ENCODE assay signal across 8 cellular contexts in the genomic region with DNA sequence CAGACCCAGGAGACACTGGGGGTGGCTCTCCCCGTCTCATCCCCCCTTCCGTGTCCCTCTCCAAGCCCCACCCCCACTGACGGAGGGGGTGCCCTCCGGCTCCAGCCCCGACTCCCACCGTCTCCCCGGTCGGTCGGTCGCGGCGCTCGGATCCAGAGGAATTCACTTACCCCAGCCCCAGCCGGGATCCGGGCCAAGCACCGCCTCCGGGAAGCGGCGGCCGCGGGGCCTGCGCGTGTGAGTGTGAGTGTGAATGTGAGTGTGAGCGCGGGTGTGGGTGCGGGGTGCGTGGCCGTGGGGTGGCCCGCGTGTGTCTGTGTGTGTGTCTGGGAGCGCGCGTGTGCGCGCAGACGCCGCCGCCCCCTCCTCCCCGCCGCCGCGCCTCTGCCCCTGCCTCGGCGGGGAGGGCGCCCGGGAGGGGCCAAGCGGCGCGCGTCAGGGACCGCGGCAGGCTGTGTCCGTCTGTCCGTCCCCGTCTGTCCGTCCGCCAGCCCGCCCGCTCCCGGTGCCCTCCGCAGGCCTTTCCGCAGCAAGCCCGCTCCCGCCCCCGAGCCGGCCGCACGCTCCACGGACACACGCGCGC. TPM values are rescaled to one million over a fixed set of nuclear protein-coding genes. Genes with fewer than 3 reads are reported as not detected.
DNase-seq lines count a peak whose midpoint lies in the region; ATAC-seq, FAIRE-seq and TF ChIP-seq lines count a peak whose summit lies in the region.

A gene with protein sequence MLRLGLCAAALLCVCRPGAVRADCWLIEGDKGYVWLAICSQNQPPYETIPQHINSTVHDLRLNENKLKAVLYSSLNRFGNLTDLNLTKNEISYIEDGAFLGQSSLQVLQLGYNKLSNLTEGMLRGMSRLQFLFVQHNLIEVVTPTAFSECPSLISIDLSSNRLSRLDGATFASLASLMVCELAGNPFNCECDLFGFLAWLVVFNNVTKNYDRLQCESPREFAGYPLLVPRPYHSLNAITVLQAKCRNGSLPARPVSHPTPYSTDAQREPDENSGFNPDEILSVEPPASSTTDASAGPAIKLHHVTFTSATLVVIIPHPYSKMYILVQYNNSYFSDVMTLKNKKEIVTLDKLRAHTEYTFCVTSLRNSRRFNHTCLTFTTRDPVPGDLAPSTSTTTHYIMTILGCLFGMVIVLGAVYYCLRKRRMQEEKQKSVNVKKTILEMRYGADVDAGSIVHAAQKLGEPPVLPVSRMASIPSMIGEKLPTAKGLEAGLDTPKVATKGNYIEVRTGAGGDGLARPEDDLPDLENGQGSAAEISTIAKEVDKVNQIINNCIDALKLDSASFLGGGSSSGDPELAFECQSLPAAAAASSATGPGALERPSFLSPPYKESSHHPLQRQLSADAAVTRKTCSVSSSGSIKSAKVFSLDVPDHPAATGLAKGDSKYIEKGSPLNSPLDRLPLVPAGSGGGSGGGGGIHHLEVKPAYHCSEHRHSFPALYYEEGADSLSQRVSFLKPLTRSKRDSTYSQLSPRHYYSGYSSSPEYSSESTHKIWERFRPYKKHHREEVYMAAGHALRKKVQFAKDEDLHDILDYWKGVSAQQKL (minus strand): TSS at position 352 of the 583 bp plus-strand sequence. CDS start 51,945 bp downstream, outside the sequence.

- no peak for ATAC-seq in activated naive CD4-positive, alpha-beta T cell treated with anti-CD3 and anti-CD28 coated beads, Interleukin-2, amount 50 U/mL, for 72 hours
- ATAC-seq in HepG2, result no peak
- no peak for ATAC-seq in gastroesophageal sphincter

- CTCF ChIA-PET in activated naive CD4-positive, alpha-beta T cell treated with anti-CD3 and anti-CD28 coated beads, Interleukin-2, amount 10 ng/mL, durations not matched to agents 7 days and 5 days (lab: Charles Lee), result interaction anchor here (5.1 kb wide), 1 partner anchor 111 kb away, joined by 60 read pairs; no protein-coding TSS in a partner anchor
- CTCF ChIA-PET in MCF 10A (lab: Yijun Ruan, JAX), result interaction anchor here (3.6 kb wide), 1 partner anchor 110 kb away, joined by 29 read pairs; no protein-coding TSS in a partner anchor
- CTCF ChIA-PET in HepG2 (lab: Yijun Ruan, JAX; ENCODE audit: low intra/inter-chr PET ratio, low total read pairs), result no interaction called here
- CTCF ChIA-PET in activated CD4-positive, alpha-beta T cell treated with anti-CD3 and anti-CD28 coated beads, Interleukin-2, amount 10 ng/mL, durations not matched to agents 7 days and 5 days (lab: Charles Lee), result interaction anchor here (0.6 to 2.7 kb wide), 2 partner anchors 11 to 1514 kb away, joined by 3 to 11 read pairs; no protein-coding TSS in a partner anchor

- H3K36me3 ChIP-seq in HepG2 (replicated peaks in 1 of 2; ENCODE audit: control insufficient read depth in 1 of 2, insufficient read depth in 2 of 2, low read length in 2 of 2) (no peaks in the 10 kb centered on the region), gastroesophageal sphincter (no peaks in the 10 kb centered on the region)

- WGBS in HepG2 (ENCODE audit: low lambda C conversion rate), result 0% methylated on average over 9 of the region's 72 CpGs
- no CpG with 5 or more reads among the region's 72 CpGs for WGBS in gastroesophageal sphincter (ENCODE audit: low coverage in 1 of 2), 2 donors

- TF ChIP-seq CTCF in MCF 10A (IDR thresholded peaks at IDR 0.05; ENCODE audit: unreplicated experiment) (no peak), HepG2 (CRISPR knock-in tag; IDR thresholded peaks at IDR 0.05) (no peak), type B pancreatic cell (conservative IDR thresholded peaks at IDR 0.05) (no peak), gastroesophageal sphincter (IDR thresholded peaks at IDR 0.05) (no peak)

- H3K9ac ChIP-seq in HepG2 (ENCODE audit: insufficient read depth, low read depth, low read length), result no peak within 1 kb of the TSS

- DNase-seq in activated naive CD4-positive, alpha-beta T cell treated with anti-CD3 and anti-CD28 coated beads, Interleukin-2, amount 10 ng/mL, durations not matched to agents 7 days and 5 days, result no peak
- DNase-seq in activated naive CD4-positive, alpha-beta T cell treated with anti-CD3 and anti-CD28 coated beads, Interleukin-2, amount 50 U/mL, for 72 hours (ENCODE audit: low spot score in 2 of 2), result no peak
- no peak for DNase-seq in MCF 10A (ENCODE audit: unreplicated experiment)
- DNase-seq in HepG2 (ENCODE audit: low spot score), result no peak
- no peak for DNase-seq in type B pancreatic cell (ENCODE audit: extremely low spot score, unreplicated experiment)
- DNase-seq in activated CD4-positive, alpha-beta T cell treated with anti-CD3 and anti-CD28 coated beads, Interleukin-2, amount 10 ng/mL, durations not matched to agents 7 days and 5 days, result no peak
- DNase-seq in NCI-H345 treated with DMSO at 0.1 percent for 48 hours (lab: John Stamatoyannopoulos, UW; ENCODE audit: unreplicated experiment), result no peak

- no peak within 1 kb of the TSS for H2AFZ ChIP-seq in HepG2 (ENCODE audit: low read length)

- H3K9me3 Mint-ChIP-seq in activated naive CD4-positive, alpha-beta T cell treated with anti-CD3 and anti-CD28 coated beads, Interleukin-2, amount 10 ng/mL, durations not matched to agents 7 days and 5 days, result no peaks in the 10 kb centered on the region
- H3K9me3 Mint-ChIP-seq in activated naive CD4-positive, alpha-beta T cell treated with anti-CD3 and anti-CD28 coated beads, Interleukin-2, amount 50 U/mL, for 72 hours, result no peaks in the 10 kb centered on the region
- H3K9me3 Mint-ChIP-seq in MCF 10A (ENCODE audit: unreplicated experiment) (no peaks in the 10 kb centered on the region), type B pancreatic cell (no peaks in the 10 kb centered on the region)
- H3K9me3 Mint-ChIP-seq in activated CD4-positive, alpha-beta T cell treated with anti-CD3 and anti-CD28 coated beads, Interleukin-2, amount 10 ng/mL, durations not matched to agents 7 days and 5 days, result no peaks in the 10 kb centered on the region

- H3K27ac ChIP-seq in HepG2 (ENCODE audit: extremely low read length, insufficient read depth, low read length) (no peak within 1 kb of the TSS), gastroesophageal sphincter (no peak within 1 kb of the TSS)

- peak within 1 kb of the TSS; percentile 12; the same call in 1 of the 2 replicates for H3K4me2 ChIP-seq in HepG2 (ENCODE audit: low read depth, low read length)

- POLR2A ChIA-PET in MCF 10A (lab: Yijun Ruan, JAX) (no interaction called here), HepG2 (lab: Yijun Ruan, JAX) (no interaction called here)
- POLR2A ChIA-PET in activated CD4-positive, alpha-beta T cell treated with anti-CD3 and anti-CD28 coated beads, Interleukin-2, amount 10 ng/mL, durations not matched to agents 7 days and 5 days (lab: Charles Lee), result no interaction called here

- no TSS peak for BruUV-seq in MCF 10A (replicated peaks; lab: Mats Ljungman, UMichigan)
- no TSS peak for BruUV-seq in HepG2 (replicated peaks; lab: Mats Ljungman, UMichigan)

- no peaks in the 10 kb centered on the region for H3K79me2 ChIP-seq in HepG2 (ENCODE audit: insufficient read depth, low read length)

- H3K4me3 ChIP-seq in HepG2 (replicated peaks in 1 of 3; ENCODE audit: insufficient read depth in 1 of 3, low read depth in 2 of 3, low read length in 3 of 3) (peak within 1 kb of the TSS in 1 of 3 experiments; percentile 46; a peak in 2 of 6 replicates), gastroesophageal sphincter (peak within 1 kb of the TSS in 1 of 2 donors; percentile 52)

- no peak within 1 kb of the TSS for H3K27ac Mint-ChIP-seq in activated naive CD4-positive, alpha-beta T cell treated with anti-CD3 and anti-CD28 coated beads, Interleukin-2, amount 10 ng/mL, durations not matched to agents 7 days and 5 days
- no peak within 1 kb of the TSS for H3K27ac Mint-ChIP-seq in activated naive CD4-positive, alpha-beta T cell treated with anti-CD3 and anti-CD28 coated beads, Interleukin-2, amount 50 U/mL, for 72 hours
- H3K27ac Mint-ChIP-seq in MCF 10A (ENCODE audit: low read depth, unreplicated experiment) (no peak within 1 kb of the TSS), type B pancreatic cell (no peak within 1 kb of the TSS)
- H3K27ac Mint-ChIP-seq in activated CD4-positive, alpha-beta T cell treated with anti-CD3 and anti-CD28 coated beads, Interleukin-2, amount 10 ng/mL, durations not matched to agents 7 days and 5 days, result no peak within 1 kb of the TSS

- peaks cover 20% of the 10 kb centered on the region for H3K4me1 Mint-ChIP-seq in activated naive CD4-positive, alpha-beta T cell treated with anti-CD3 and anti-CD28 coated beads, Interleukin-2, amount 10 ng/mL, durations not matched to agents 7 days and 5 days
- H3K4me1 Mint-ChIP-seq in MCF 10A (ENCODE audit: insufficient read depth, unreplicated experiment) (peaks cover 29% of the 10 kb centered on the region), type B pancreatic cell (ENCODE audit: unreplicated experiment) (peaks cover 19% of the 10 kb centered on the region)
- H3K4me1 Mint-ChIP-seq in activated CD4-positive, alpha-beta T cell treated with anti-CD3 and anti-CD28 coated beads, Interleukin-2, amount 10 ng/mL, durations not matched to agents 7 days and 5 days, result peaks cover 11% of the 10 kb centered on the region

- TF ChIP-seq EP300 in HepG2 (IDR thresholded peaks at IDR 0.05; ENCODE audit: low read depth in 2 of 2, low read length in 2 of 2) (no peak), HepG2 (CRISPR knock-in tag; IDR thresholded peaks at IDR 0.05; ENCODE audit: borderline replicate concordance) (no peak), gastroesophageal sphincter (IDR thresholded peaks at IDR 0.05) (no peak)

- H3K27me3 Mint-ChIP-seq in activated naive CD4-positive, alpha-beta T cell treated with anti-CD3 and anti-CD28 coated beads, Interleukin-2, amount 10 ng/mL, durations not matched to agents 7 days and 5 days, result peaks cover 94% of the 10 kb centered on the region
- H3K27me3 Mint-ChIP-seq in MCF 10A (ENCODE audit: insufficient read depth, unreplicated experiment), result no peaks in the 10 kb centered on the region
- H3K27me3 Mint-ChIP-seq in type B pancreatic cell, result peaks cover 81% of the 10 kb centered on the region
- peaks cover 54% of the 10 kb centered on the region for H3K27me3 Mint-ChIP-seq in activated CD4-positive, alpha-beta T cell treated with anti-CD3 and anti-CD28 coated beads, Interleukin-2, amount 10 ng/mL, durations not matched to agents 7 days and 5 days

- H3K4me1 ChIP-seq in HepG2 (ENCODE audit: insufficient read depth, low read length), result peaks cover 12% of the 10 kb centered on the region
- H3K4me1 ChIP-seq in gastroesophageal sphincter, result peaks cover 0 to 18% (median 3%) of the 10 kb centered on the region in 3 donors

- no peaks in the 10 kb centered on the region for H3K36me3 Mint-ChIP-seq in activated naive CD4-positive, alpha-beta T cell treated with anti-CD3 and anti-CD28 coated beads, Interleukin-2, amount 10 ng/mL, durations not matched to agents 7 days and 5 days
- H3K36me3 Mint-ChIP-seq in activated naive CD4-positive, alpha-beta T cell treated with anti-CD3 and anti-CD28 coated beads, Interleukin-2, amount 50 U/mL, for 72 hours, result no peaks in the 10 kb centered on the region
- H3K36me3 Mint-ChIP-seq in MCF 10A (ENCODE audit: insufficient read depth, unreplicated experiment) (no peaks in the 10 kb centered on the region), type B pancreatic cell (no peaks in the 10 kb centered on the region)
- H3K36me3 Mint-ChIP-seq in activated CD4-positive, alpha-beta T cell treated with anti-CD3 and anti-CD28 coated beads, Interleukin-2, amount 10 ng/mL, durations not matched to agents 7 days and 5 days (ENCODE audit: low read depth), result no peaks in the 10 kb centered on the region

- in situ Hi-C loops in HepG2 (cut with HindIII; ENCODE audit: extremely low pct_ligation_motif_present, low pct_unique_long_range_greater_than_20kb), result no loop called here

- H4K20me1 ChIP-seq in HepG2 (ENCODE audit: insufficient read depth, low read length), result peaks cover 7% of the 10 kb centered on the region; the same call in 1 of the 2 replicates

- TF ChIP-seq POLR2A in HepG2 (IDR thresholded peaks at IDR 0.05; ENCODE audit: insufficient read depth in 1 of 2, low read depth in 2 of 2, low read length in 2 of 2) (no peak), gastroesophageal sphincter (IDR thresholded peaks at IDR 0.05) (no peak)

- TF ChIP-seq RAD21 in HepG2 (CRISPR knock-in tag; IDR thresholded peaks at IDR 0.05), result no peak

- H3K4me3 Mint-ChIP-seq in activated naive CD4-positive, alpha-beta T cell treated with anti-CD3 and anti-CD28 coated beads, Interleukin-2, amount 10 ng/mL, durations not matched to agents 7 days and 5 days, result peak within 1 kb of the TSS; percentile 38
- H3K4me3 Mint-ChIP-seq in MCF 10A (ENCODE audit: unreplicated experiment), result peak within 1 kb of the TSS; percentile 76
- H3K4me3 Mint-ChIP-seq in type B pancreatic cell, result peak within 1 kb of the TSS; percentile 70
- H3K4me3 Mint-ChIP-seq in activated CD4-positive, alpha-beta T cell treated with anti-CD3 and anti-CD28 coated beads, Interleukin-2, amount 10 ng/mL, durations not matched to agents 7 days and 5 days, result no peak within 1 kb of the TSS

- H3K9me3 ChIP-seq in HepG2 (ENCODE audit: low read length) (no peaks in the 10 kb centered on the region), gastroesophageal sphincter (peaks cover 0 to 1% (median 0%) of the 10 kb centered on the region in 3 donors)

- intact Hi-C loops in MCF 10A (cut with micrococcal nuclease), result no loop called here
- intact Hi-C loops in HepG2 (cut with micrococcal nuclease; ENCODE audit: unreplicated experiment), result no loop called here

- peaks cover 16 to 63% of the 10 kb centered on the region in 2 experiments for H3K27me3 ChIP-seq in HepG2 (ENCODE audit: control insufficient read depth in 1 of 2, insufficient read depth in 2 of 2, low read length in 2 of 2)
- H3K27me3 ChIP-seq in gastroesophageal sphincter, result peaks cover 99% of the 10 kb centered on the region

- no peak for FAIRE-seq in HepG2 (lab: Jason Lieb, UNC)

RNA-seq across cellular contexts. Expression of the gene that starts here (rescaled TPM):
- 1 to 10 TPM in 1 of 2 donors, under 1 TPM in 1; 0.41 to 2.0 TPM for total RNA-seq in activated naive CD4-positive, alpha-beta T cell treated with anti-CD3 and anti-CD28 coated beads, Interleukin-2, amount 50 U/mL, for 72 hours
- total RNA-seq in MCF 10A (2022) (4.2 and 5.1 TPM in 2 replicates), HepG2 (2016; rRNA removed; fragmentation: Illumina TruSeq; extraction: Trizol) (not detected in 2 replicates), type B pancreatic cell (ENCODE audit: low replicate concordance) (0.53 and 1.3 TPM in 2 replicates), gastroesophageal sphincter (under 1 TPM in 3 of 4 donors, not detected in 1; under 0.01 to 0.19 (median 0.16) TPM)
- total RNA-seq in HepG2 (2016; cell fraction: cytosol; rRNA removed; fragmentation: Illumina TruSeq; extraction: Trizol; ENCODE audit: low read depth), result not detected in 2 replicates
- not detected in 2 replicates for total RNA-seq in HepG2 (2016; cell fraction: insoluble cytoplasmic fraction; rRNA removed; fragmentation: Illumina TruSeq; extraction: Trizol)
- total RNA-seq in HepG2 (2016; cell fraction: membrane; rRNA removed; fragmentation: Illumina TruSeq; extraction: Trizol), result not detected in 2 replicates
- not detected in 2 replicates for total RNA-seq in HepG2 (2016; cell fraction: nucleus; rRNA removed; fragmentation: Illumina TruSeq; extraction: Trizol)
- 0.01 TPM in 1 of 2 replicates, not detected in the other for polyA plus RNA-seq in HepG2 (2011; rRNA removed)
- polyA plus RNA-seq in HepG2 (2011; cell fraction: cytosol; rRNA removed), result not detected in 2 replicates
- 0.03 TPM in 2 replicates for polyA plus RNA-seq in HepG2 (2011; cell fraction: nucleus; rRNA removed)
- 0.01 and 0.09 TPM in 2 replicates for polyA plus RNA-seq in HepG2 (2012)
- not detected in 2 replicates for polyA plus RNA-seq in HepG2 (2016; cell fraction: cytosol; fragmentation: Illumina TruSeq; extraction: Trizol; ENCODE audit: low read depth)
- not detected in 2 replicates for polyA plus RNA-seq in HepG2 (2016; cell fraction: insoluble cytoplasmic fraction; fragmentation: Illumina TruSeq; extraction: Trizol; ENCODE audit: low read depth)
- not detected in 2 replicates for polyA plus RNA-seq in HepG2 (2016; cell fraction: membrane; fragmentation: Illumina TruSeq; extraction: Trizol; ENCODE audit: low read depth)
- not detected in 2 replicates for polyA plus RNA-seq in HepG2 (2016; cell fraction: nucleus; fragmentation: Illumina TruSeq; extraction: Trizol; ENCODE audit: insufficient read depth, low read depth)
- polyA minus RNA-seq in HepG2 (2011; rRNA and poly(A)+ RNA removed; ENCODE audit: low replicate concordance), result 0.47 TPM in 1 of 2 replicates, not detected in the other
- not detected in 2 replicates for polyA minus RNA-seq in HepG2 (2011; cell fraction: cytosol; rRNA and poly(A)+ RNA removed)
- not detected in 2 replicates for polyA minus RNA-seq in HepG2 (2011; cell fraction: nucleus; rRNA and poly(A)+ RNA removed)
- total RNA-seq in activated CD4-positive, alpha-beta T cell treated with anti-CD3 and anti-CD28 coated beads, Interleukin-2, amount 10 ng/mL, durations not matched to agents 7 days and 5 days, result under 1 TPM; 0.10 to 0.23 TPM
